22 cellular contexts compared by ENCODE assay signal in the genomic region with DNA sequence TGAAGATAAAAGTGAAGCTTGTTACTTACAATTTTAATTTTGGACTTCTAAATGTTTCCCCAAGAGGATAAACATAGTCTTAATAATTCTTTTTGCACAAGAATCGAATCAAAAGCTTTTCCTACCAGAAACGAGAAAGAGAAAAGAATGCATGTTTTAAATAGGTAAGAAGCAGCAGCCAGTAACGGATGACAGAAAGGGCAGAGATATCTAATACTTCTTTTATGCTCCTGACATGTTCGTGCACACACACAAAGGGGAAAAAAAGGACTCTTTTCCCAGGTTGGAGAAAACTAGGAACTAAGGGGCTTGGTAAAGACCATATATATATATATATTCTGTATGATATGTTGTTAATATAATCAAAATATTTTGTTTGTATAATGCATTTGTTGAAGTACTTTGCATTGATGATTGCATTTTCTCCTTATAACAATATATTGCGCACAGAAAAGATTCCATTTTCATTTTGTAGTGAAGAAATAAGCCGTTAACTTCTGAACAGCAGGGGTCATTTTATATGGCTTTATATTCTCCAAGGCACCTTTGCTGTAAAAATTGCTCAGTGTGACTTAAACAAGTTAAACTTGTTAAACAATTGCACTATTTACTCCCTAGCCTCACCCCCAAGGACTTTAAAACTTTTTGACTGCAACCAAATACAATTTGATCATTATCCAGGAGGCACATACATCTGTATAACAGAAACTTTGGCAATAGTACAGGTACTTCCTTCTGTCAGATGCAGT. TPM values are rescaled to one million over a fixed set of nuclear protein-coding genes. Genes with fewer than 3 reads are reported as not detected.
DNase-seq lines count a peak whose midpoint lies in the region; TF ChIP-seq lines count a peak whose summit lies in the region.
"Had no signal": no experiment of that assay in that cellular context is flagged by ENCODE, and none has a peak within 500 bp of the region (broad histone marks: within the 10 kb centered on the region; RNA-seq: fewer than 3 reads in every experiment).

No MANE protein-coding gene starts in this region.

- DNase-seq in BE2C, result no peak
- peak; percentile 55 for DNase-seq in LNCaP clone FGC (ENCODE audit: low read depth)
- no peak for DNase-seq in nephron progenitor cell
- no peak for DNase-seq in SKM-1 treated with dmso at 0.1 percent for 144 hours (lab: John Stamatoyannopoulos, UW; ENCODE audit: unreplicated experiment)
- no peak for DNase-seq in GM20000 (ENCODE audit: low spot score)
- no peak for DNase-seq in SK-N-DZ (ENCODE audit: low spot score)
- no peak for DNase-seq in NK-92 treated with Interleukin-12 subunit alpha and Interleukin-12 subunit beta, amount 100 ng/mL, for 24 hours (lab: John Stamatoyannopoulos, UW)
- DNase-seq: activated CD4-positive, alpha-beta T cell treated with anti-CD3 and anti-CD28 coated beads, Interleukin-2, amount 50 U/mL, for 4 hours; activated effector memory CD4-positive, alpha-beta T cell treated with anti-CD3 and anti-CD28 coated beads, Interleukin-2, amount 50 U/mL, for 16 hours; activated naive CD8-positive, alpha-beta T cell treated with anti-CD3 and anti-CD28 coated beads, Interleukin-2, amount 50 U/mL, for 24 hours; CD4-positive, CD25-positive, alpha-beta regulatory T cell; DMS 273 treated with DMSO at 0.1 percent for 48 hours; KBM-7; left ventricle myocardium superior; NCI-H187; NCI-H446 treated with DMSO at 0.1 percent for 48 hours; right lobe of liver; T-cell had no signal

- no peaks in the 10 kb centered on the region for H3K9me3 ChIP-seq in BE2C
- H3K9me3 ChIP-seq: colonic mucosa, mucosa of descending colon, right lobe of liver, suprapubic skin had no signal

- H3K4me1 ChIP-seq in BE2C, result no peaks in the 10 kb centered on the region

- H3K4me1 Mint-ChIP-seq in brain (peaks cover 69% of the 10 kb centered on the region), nephron progenitor cell (peaks cover 21% of the 10 kb centered on the region)

- H3K27me3 ChIP-seq in BE2C, result no peaks in the 10 kb centered on the region
- H3K27me3 ChIP-seq: colonic mucosa, right lobe of liver, suprapubic skin had no signal

- no peaks in the 10 kb centered on the region for H3K36me3 ChIP-seq in BE2C
- H3K36me3 ChIP-seq: colonic mucosa, right lobe of liver, suprapubic skin had no signal

- H3K27ac Mint-ChIP-seq in brain (peak overlapping the region in 4 of 5 experiments; percentile 42 to 97 (median 90)), nephron progenitor cell (no peak overlapping the region)
- H3K27ac Mint-ChIP-seq: activated naive CD8-positive, alpha-beta T cell treated with anti-CD3 and anti-CD28 coated beads, Interleukin-2, amount 50 U/mL, for 24 hours; CD4-positive, CD25-positive, alpha-beta regulatory T cell had no signal

- TF ChIP-seq CTCF in BE2C (IDR thresholded peaks at IDR 0.05; ENCODE audit: low read depth, low read length), result no peak
- no peak for TF ChIP-seq CTCF in LNCaP clone FGC (IDR thresholded peaks at IDR 0.05; ENCODE audit: control insufficient read depth, extremely low read depth, insufficient read depth)
- TF ChIP-seq CTCF in brain (conservative IDR thresholded peaks at IDR 0.05), result no peak
- no peak for TF ChIP-seq CTCF in nephron progenitor cell (IDR thresholded peaks at IDR 0.05)
- no peak for TF ChIP-seq CTCF in GM20000 (IDR thresholded peaks at IDR 0.05; ENCODE audit: extremely low read depth, missing control alignments)

- peaks cover 11% of the 10 kb centered on the region for H3K27me3 Mint-ChIP-seq in brain
- H3K27me3 Mint-ChIP-seq in nephron progenitor cell (ENCODE audit: low read depth, poor library complexity), result peaks cover 28% of the 10 kb centered on the region

- H3K4me3 Mint-ChIP-seq in brain (peak overlapping the region; percentile 88 to 96 (median 94)), nephron progenitor cell (peak overlapping the region; percentile 90)

- H3K9me3 Mint-ChIP-seq in brain (no peaks in the 10 kb centered on the region), nephron progenitor cell (peaks cover under 1% of the 10 kb centered on the region)
- H3K9me3 Mint-ChIP-seq: activated naive CD8-positive, alpha-beta T cell treated with anti-CD3 and anti-CD28 coated beads, Interleukin-2, amount 50 U/mL, for 24 hours; T-cell had no signal

- H3K4me3 ChIP-seq in BE2C (ENCODE audit: low read depth, low read length) (peak overlapping the region; percentile 95; the same call in 1 of the 2 replicates), LNCaP clone FGC (ENCODE audit: low read depth, low read length) (peak overlapping the region; percentile 81)
- H3K4me3 ChIP-seq: mucosa of descending colon, right lobe of liver had no signal

- no peaks in the 10 kb centered on the region for H3K36me3 Mint-ChIP-seq in brain
- H3K36me3 Mint-ChIP-seq in nephron progenitor cell (ENCODE audit: low read depth), result no peaks in the 10 kb centered on the region
- H3K36me3 Mint-ChIP-seq: CD4-positive, CD25-positive, alpha-beta regulatory T cell; T-cell had no signal

RNA-seq across cellular contexts. Expression of a gene that starts 2.2 kb away (rescaled TPM):
- 13.2 TPM for polyA plus RNA-seq in BE2C (2012; ENCODE audit: insufficient read depth, insufficient read length, low read depth)
- polyA plus RNA-seq in brain (ENCODE audit: insufficient read depth, low read depth, low replicate concordance), result 35.8 TPM
- 38.9 and 46.0 TPM in 2 replicates for polyA plus RNA-seq in SK-N-DZ (2014; cell fraction: cytosol; rRNA removed)
- 17.1 and 24.7 TPM in 2 replicates for polyA plus RNA-seq in SK-N-DZ (2014; cell fraction: nucleus; rRNA removed)
